In genomic region chr7:21364838-21365267, GRCh38 we compare ENCODE assay signal across 11 cellular contexts.
DNase-seq lines count a peak whose midpoint lies in the region; ATAC-seq and TF ChIP-seq lines count a peak whose summit lies in the region.
"Had no signal": no experiment of that assay in that cellular context is flagged by ENCODE, and none has a peak within 500 bp of the region (broad histone marks: within the 10 kb centered on the region; RNA-seq: fewer than 3 reads in every experiment).

No MANE protein-coding gene starts in this region.

- no peak overlapping the region for H3K4me3 Mint-ChIP-seq in MCF 10A (ENCODE audit: unreplicated experiment)
- no peak overlapping the region for H3K4me3 Mint-ChIP-seq in type B pancreatic cell

- H3K36me3 ChIP-seq in breast epithelium (no peaks in the 10 kb centered on the region), HAP-1 (replicated peaks) (no peaks in the 10 kb centered on the region)
- H3K36me3 ChIP-seq: lower lobe of right lung, SJSA1 had no signal

- H3K4me1 ChIP-seq in breast epithelium (no peaks in the 10 kb centered on the region), HAP-1 (no peaks in the 10 kb centered on the region)
- H3K4me1 ChIP-seq: lower lobe of right lung, SJSA1 had no signal

- POLR2A ChIA-PET in MCF 10A (lab: Yijun Ruan, JAX) = no interaction called here

- BruUV-seq in MCF 10A (replicated peaks; lab: Mats Ljungman, UMichigan) = no TSS peak

- CTCF ChIA-PET in MCF 10A (lab: Yijun Ruan, JAX) = interaction anchor here (0.6 to 1.0 kb wide), 2 partner anchors 63 to 738 kb away, joined by 3 to 5 read pairs; no protein-coding TSS in a partner anchor

- H3K9me3 Mint-ChIP-seq in MCF 10A (ENCODE audit: unreplicated experiment) (no peaks in the 10 kb centered on the region), type B pancreatic cell (no peaks in the 10 kb centered on the region)

- DNase-seq in MCF 10A (ENCODE audit: unreplicated experiment) = peak; percentile 44
- DNase-seq in breast epithelium (ENCODE audit: low spot score in 2 of 2) = no peak
- peak; percentile 21 for DNase-seq in HCEC 1CT
- no peak for DNase-seq in stimulated activated naive CD8-positive, alpha-beta T cell treated with anti-CD3 and anti-CD28 coated beads, Interleukin-15, Interleukin-2, amounts not matched to agents 100 U/mL and 50 U/mL, for 24 hours
- no peak for DNase-seq in effector CD4-positive, alpha-beta T cell
- DNase-seq in HAP-1 (ENCODE audit: low spot score in 2 of 2) = no peak
- DNase-seq in type B pancreatic cell (ENCODE audit: extremely low spot score, unreplicated experiment) = no peak
- DNase-seq: foreskin melanocyte, lower lobe of right lung had no signal

- no peak overlapping the region for H3K4me3 ChIP-seq in breast epithelium
- H3K4me3 ChIP-seq in HAP-1 = no peak overlapping the region
- H3K4me3 ChIP-seq: lower lobe of right lung, SJSA1 had no signal

- H3K27ac Mint-ChIP-seq in MCF 10A (ENCODE audit: low read depth, unreplicated experiment) = no peak overlapping the region
- no peak overlapping the region for H3K27ac Mint-ChIP-seq in type B pancreatic cell

- H3K9me3 ChIP-seq in breast epithelium = no peaks in the 10 kb centered on the region
- no peaks in the 10 kb centered on the region for H3K9me3 ChIP-seq in HAP-1
- H3K9me3 ChIP-seq: lower lobe of right lung, SJSA1 had no signal

- H3K27ac ChIP-seq in breast epithelium = no peak overlapping the region
- H3K27ac ChIP-seq: lower lobe of right lung, SJSA1 had no signal

- TF ChIP-seq CTCF in MCF 10A (IDR thresholded peaks at IDR 0.05; ENCODE audit: unreplicated experiment) (no peak), breast epithelium (IDR thresholded peaks at IDR 0.05) (no peak), type B pancreatic cell (conservative IDR thresholded peaks at IDR 0.05) (no peak)

- no peaks in the 10 kb centered on the region for H3K27me3 Mint-ChIP-seq in MCF 10A (ENCODE audit: insufficient read depth, unreplicated experiment)
- peaks cover 18% of the 10 kb centered on the region for H3K27me3 Mint-ChIP-seq in type B pancreatic cell

- peak; percentile 70 for ATAC-seq in HG03460 (IDR thresholded peaks at IDR 0.05; ENCODE audit: unreplicated experiment)
- ATAC-seq in stimulated activated naive CD8-positive, alpha-beta T cell treated with anti-CD3 and anti-CD28 coated beads, Interleukin-15, Interleukin-2, amounts not matched to agents 100 U/mL and 50 U/mL, for 24 hours = peak; percentile 58
- ATAC-seq: lower lobe of right lung had no signal

- no peaks in the 10 kb centered on the region for H3K27me3 ChIP-seq in breast epithelium
- no peaks in the 10 kb centered on the region for H3K27me3 ChIP-seq in HAP-1 (ENCODE audit: low read depth)
- H3K27me3 ChIP-seq: SJSA1 had no signal

- TF ChIP-seq POLR2A in breast epithelium (IDR thresholded peaks at IDR 0.05) = no peak

- in situ Hi-C loops in HAP-1 (cut with MboI; ENCODE audit: low sequenced_read_pairs) = no loop called here

- H3K36me3 Mint-ChIP-seq in MCF 10A (ENCODE audit: insufficient read depth, unreplicated experiment) (no peaks in the 10 kb centered on the region), type B pancreatic cell (no peaks in the 10 kb centered on the region)

- intact Hi-C loops in MCF 10A (cut with micrococcal nuclease) (loop anchor here (5.0 kb wide), 1 partner anchor 62 kb away; the partner anchor contains the start of gene SP4), breast epithelium (cut with DNase I; ENCODE audit: low total_unique reads) (loop anchor here (1.0 kb wide), 1 partner anchor 18 kb away; no protein-coding TSS in a partner anchor)

- H3K4me1 Mint-ChIP-seq in MCF 10A (ENCODE audit: insufficient read depth, unreplicated experiment) (no peaks in the 10 kb centered on the region), type B pancreatic cell (ENCODE audit: unreplicated experiment) (no peaks in the 10 kb centered on the region)

Comparison
In these comparisons a context has a peak if more than half of its experiments do, and no peak if none do; other contexts are left out.
1. DNase-seq: peak in MCF 10A (single experiment) and HCEC 1CT (single experiment); none in breast epithelium (0 of 2), stimulated activated naive CD8-positive, alpha-beta T cell treated with anti-CD3 and anti-CD28 coated beads, Interleukin-15, Interleukin-2, amounts not matched to agents 100 U/mL and 50 U/mL, for 24 hours (single experiment), effector CD4-positive, alpha-beta T cell (single experiment), HAP-1 (0 of 2) and type B pancreatic cell (single experiment).